17 cellular contexts compared by ENCODE assay signal in the genomic region with DNA sequence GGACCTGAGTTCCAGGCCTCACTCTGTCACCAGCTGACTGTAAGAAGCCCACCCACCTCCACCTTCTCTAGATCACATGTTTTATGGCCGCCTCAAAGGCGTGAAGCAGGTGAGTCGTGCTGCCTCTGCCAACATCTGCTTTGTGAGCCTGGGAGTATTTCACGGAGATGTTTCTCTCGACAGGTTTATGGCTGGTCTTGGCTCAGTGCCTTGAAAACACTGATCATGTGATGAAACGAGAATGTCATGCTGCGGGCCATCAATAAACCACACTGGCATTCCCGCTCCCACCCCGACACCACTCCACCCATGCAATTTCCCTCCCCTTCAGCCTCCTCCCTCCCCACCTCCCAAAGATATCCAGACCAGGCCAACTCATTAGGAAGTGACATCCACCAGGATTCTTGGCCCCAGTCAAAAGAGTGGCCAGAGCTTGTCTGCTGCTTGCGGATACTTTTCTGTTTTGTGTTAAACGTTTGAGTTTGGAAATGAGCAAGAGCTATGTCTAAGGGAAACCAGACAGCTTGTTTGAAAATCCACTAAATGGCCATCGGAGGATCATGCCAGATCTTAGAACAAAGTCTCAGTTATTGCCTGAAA. TPM values are rescaled to one million over a fixed set of nuclear protein-coding genes. Genes with fewer than 3 reads are reported as not detected.
DNase-seq lines count a peak whose midpoint lies in the region; TF ChIP-seq lines count a peak whose summit lies in the region.
"Had no signal": no experiment of that assay in that cellular context is flagged by ENCODE, and none has a peak within 500 bp of the region (broad histone marks: within the 10 kb centered on the region; RNA-seq: fewer than 3 reads in every experiment).

No MANE protein-coding gene starts in this region.

- peaks cover 22% of the 10 kb centered on the region for H3K27me3 Mint-ChIP-seq in HFFc6 (ENCODE audit: insufficient read depth)
- H3K27me3 Mint-ChIP-seq: activated B cell treated with CpG ODN at 0.5 μM for 24 hours; activated naive CD8-positive, alpha-beta T cell treated with anti-CD3 and anti-CD28 coated beads, Interleukin-2, amount 10 ng/mL, durations not matched to agents 7 days and 5 days had no signal

- POLR2A ChIA-PET in HEK293 (lab: Yijun Ruan, JAX): no interaction called here

- H3K27me3 ChIP-seq in right atrium auricular region: no peaks in the 10 kb centered on the region

- no peak overlapping the region for H3K27ac Mint-ChIP-seq in HFFc6
- H3K27ac Mint-ChIP-seq: activated B cell treated with CpG ODN at 0.5 μM for 24 hours; activated naive CD8-positive, alpha-beta T cell treated with anti-CD3 and anti-CD28 coated beads, Interleukin-2, amount 10 ng/mL, durations not matched to agents 7 days and 5 days; memory B cell; stimulated activated effector memory CD8-positive, alpha-beta T cell treated with anti-CD3 and anti-CD28 coated beads, Interleukin-12 subunit alpha, Interleukin-12 subunit beta, amount 100 ng/mL, for 72 hours had no signal

- H3K4me1 Mint-ChIP-seq in HFFc6 (ENCODE audit: low read depth): no peaks in the 10 kb centered on the region
- H3K4me1 Mint-ChIP-seq: activated B cell treated with CpG ODN at 0.5 μM for 24 hours; activated naive CD8-positive, alpha-beta T cell treated with anti-CD3 and anti-CD28 coated beads, Interleukin-2, amount 10 ng/mL, durations not matched to agents 7 days and 5 days; memory B cell; stimulated activated effector memory CD8-positive, alpha-beta T cell treated with anti-CD3 and anti-CD28 coated beads, Interleukin-12 subunit alpha, Interleukin-12 subunit beta, amount 100 ng/mL, for 72 hours had no signal

- no peak overlapping the region for H3K27ac ChIP-seq in HEK293 (ENCODE audit: extremely low read depth, low read depth, low read length)
- H3K27ac ChIP-seq in right atrium auricular region: no peak overlapping the region

- H3K4me3 ChIP-seq in HEK293 (ENCODE audit: low read depth, low read length) (no peak overlapping the region), right atrium auricular region (no peak overlapping the region)

- DNase-seq in A172 (ENCODE audit: low spot score) (peak; percentile 72), NCI-H510A treated with DMSO at 0.1 percent for 48 hours (lab: John Stamatoyannopoulos, UW) (peak; percentile 88), kidney tubule cell (ENCODE audit: low spot score) (peak; percentile 67), right atrium auricular region (ENCODE audit: low spot score) (no peak), NCI-H1694 treated with DMSO at 0.1 percent for 48 hours (lab: John Stamatoyannopoulos, UW) (no peak), HFFc6 (no peak)
- DNase-seq in stimulated activated naive CD4-positive, alpha-beta T cell (lab: John Stamatoyannopoulos, UW): no peak
- DNase-seq: activated B cell treated with CpG ODN at 0.5 μM for 24 hours; activated CD8-positive, alpha-beta memory T cell treated with anti-CD3 and anti-CD28 coated beads, Interleukin-2, amount 50 U/mL, for 4 hours; activated naive CD8-positive, alpha-beta T cell treated with anti-CD3 and anti-CD28 coated beads, Interleukin-2, amount 10 ng/mL, durations not matched to agents 7 days and 5 days; effector memory CD4-positive, alpha-beta T cell had no signal

- H3K9me3 ChIP-seq in HEK293 (ENCODE audit: control insufficient read depth, insufficient read depth, low read depth, low read length) (no peaks in the 10 kb centered on the region), right atrium auricular region (no peaks in the 10 kb centered on the region)

- H3K36me3 Mint-ChIP-seq in HFFc6 (ENCODE audit: low read depth): no peaks in the 10 kb centered on the region
- H3K36me3 Mint-ChIP-seq: activated naive CD8-positive, alpha-beta T cell treated with anti-CD3 and anti-CD28 coated beads, Interleukin-2, amount 10 ng/mL, durations not matched to agents 7 days and 5 days; memory B cell; stimulated activated effector memory CD8-positive, alpha-beta T cell treated with anti-CD3 and anti-CD28 coated beads, Interleukin-12 subunit alpha, Interleukin-12 subunit beta, amount 100 ng/mL, for 72 hours had no signal

- CTCF ChIA-PET in HEK293 (lab: Yijun Ruan, JAX): interaction anchor here (0.6 to 2.3 kb wide), 2 partner anchors 50 to 135 kb away, joined by 4 to 8 read pairs; no protein-coding TSS in a partner anchor

- TF ChIP-seq CTCF in HEK293 (tag by site-specific recombination; IDR thresholded peaks at IDR 0.05) (no peak), right atrium auricular region (IDR thresholded peaks at IDR 0.05) (no peak), HFFc6 (IDR thresholded peaks at IDR 0.05) (no peak)

- H3K4me3 Mint-ChIP-seq in HFFc6: no peak overlapping the region
- H3K4me3 Mint-ChIP-seq: activated B cell treated with CpG ODN at 0.5 μM for 24 hours; activated naive CD8-positive, alpha-beta T cell treated with anti-CD3 and anti-CD28 coated beads, Interleukin-2, amount 10 ng/mL, durations not matched to agents 7 days and 5 days; memory B cell; stimulated activated effector memory CD8-positive, alpha-beta T cell treated with anti-CD3 and anti-CD28 coated beads, Interleukin-12 subunit alpha, Interleukin-12 subunit beta, amount 100 ng/mL, for 72 hours had no signal

- no peaks in the 10 kb centered on the region; the same call in 1 of the 2 replicates for H3K4me1 ChIP-seq in HEK293 (ENCODE audit: control insufficient read depth, insufficient read depth, low read length)
- H3K4me1 ChIP-seq in right atrium auricular region: no peaks in the 10 kb centered on the region

- H3K36me3 ChIP-seq in HEK293 (ENCODE audit: control insufficient read depth in 2 of 2, insufficient read depth in 1 of 2, low read length in 2 of 2): no peaks in the 10 kb centered on the region
- H3K36me3 ChIP-seq in right atrium auricular region: no peaks in the 10 kb centered on the region

- H3K9me3 Mint-ChIP-seq in HFFc6: no peaks in the 10 kb centered on the region
- H3K9me3 Mint-ChIP-seq: activated B cell treated with CpG ODN at 0.5 μM for 24 hours; activated naive CD8-positive, alpha-beta T cell treated with anti-CD3 and anti-CD28 coated beads, Interleukin-2, amount 10 ng/mL, durations not matched to agents 7 days and 5 days; memory B cell had no signal

TF ChIP-seq in HEK293, 187 proteins besides CTCF, POLR2A, EP300 and RAD21 (continues in another document):
- TF ChIP-seq ZNF830 (tag by site-specific recombination; IDR thresholded peaks at IDR 0.05; ENCODE audit: low read depth) (no peak), ZNF843 (tag by site-specific recombination; IDR thresholded peaks at IDR 0.05) (peak; percentile 50; the same call in 1 of the 2 replicates), ZNF510 (tag by site-specific recombination; IDR thresholded peaks at IDR 0.05; ENCODE audit: insufficient replicate concordance) (no peak), SALL2 (tag by site-specific recombination; IDR thresholded peaks at IDR 0.05; ENCODE audit: borderline replicate concordance) (no peak), ZBTB8A (tag by site-specific recombination; IDR thresholded peaks at IDR 0.05) (0 out of 2 replicates have a peak, but pooled peaks have one; percentile 33), ZNF777 (tag by site-specific recombination; IDR thresholded peaks at IDR 0.05; ENCODE audit: borderline replicate concordance) (no peak), ZNF501 (tag by site-specific recombination; IDR thresholded peaks at IDR 0.05) (peak; percentile 63; the same call in 1 of the 2 replicates), ZNF629 (tag by site-specific recombination; IDR thresholded peaks at IDR 0.05) (no peak)
- TF ChIP-seq, protein P1, sequence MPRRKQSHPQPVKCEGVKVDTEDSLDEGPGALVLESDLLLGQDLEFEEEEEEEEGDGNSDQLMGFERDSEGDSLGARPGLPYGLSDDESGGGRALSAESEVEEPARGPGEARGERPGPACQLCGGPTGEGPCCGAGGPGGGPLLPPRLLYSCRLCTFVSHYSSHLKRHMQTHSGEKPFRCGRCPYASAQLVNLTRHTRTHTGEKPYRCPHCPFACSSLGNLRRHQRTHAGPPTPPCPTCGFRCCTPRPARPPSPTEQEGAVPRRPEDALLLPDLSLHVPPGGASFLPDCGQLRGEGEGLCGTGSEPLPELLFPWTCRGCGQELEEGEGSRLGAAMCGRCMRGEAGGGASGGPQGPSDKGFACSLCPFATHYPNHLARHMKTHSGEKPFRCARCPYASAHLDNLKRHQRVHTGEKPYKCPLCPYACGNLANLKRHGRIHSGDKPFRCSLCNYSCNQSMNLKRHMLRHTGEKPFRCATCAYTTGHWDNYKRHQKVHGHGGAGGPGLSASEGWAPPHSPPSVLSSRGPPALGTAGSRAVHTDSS (tag by site-specific recombination; IDR thresholded peaks at IDR 0.05): no peak
- TF ChIP-seq, protein P2, sequence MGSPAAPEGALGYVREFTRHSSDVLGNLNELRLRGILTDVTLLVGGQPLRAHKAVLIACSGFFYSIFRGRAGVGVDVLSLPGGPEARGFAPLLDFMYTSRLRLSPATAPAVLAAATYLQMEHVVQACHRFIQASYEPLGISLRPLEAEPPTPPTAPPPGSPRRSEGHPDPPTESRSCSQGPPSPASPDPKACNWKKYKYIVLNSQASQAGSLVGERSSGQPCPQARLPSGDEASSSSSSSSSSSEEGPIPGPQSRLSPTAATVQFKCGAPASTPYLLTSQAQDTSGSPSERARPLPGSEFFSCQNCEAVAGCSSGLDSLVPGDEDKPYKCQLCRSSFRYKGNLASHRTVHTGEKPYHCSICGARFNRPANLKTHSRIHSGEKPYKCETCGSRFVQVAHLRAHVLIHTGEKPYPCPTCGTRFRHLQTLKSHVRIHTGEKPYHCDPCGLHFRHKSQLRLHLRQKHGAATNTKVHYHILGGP (tag by site-specific recombination; IDR thresholded peaks at IDR 0.05): 0 out of 2 replicates have a peak, but pooled peaks have one; percentile 53
- TF ChIP-seq, protein P3, sequence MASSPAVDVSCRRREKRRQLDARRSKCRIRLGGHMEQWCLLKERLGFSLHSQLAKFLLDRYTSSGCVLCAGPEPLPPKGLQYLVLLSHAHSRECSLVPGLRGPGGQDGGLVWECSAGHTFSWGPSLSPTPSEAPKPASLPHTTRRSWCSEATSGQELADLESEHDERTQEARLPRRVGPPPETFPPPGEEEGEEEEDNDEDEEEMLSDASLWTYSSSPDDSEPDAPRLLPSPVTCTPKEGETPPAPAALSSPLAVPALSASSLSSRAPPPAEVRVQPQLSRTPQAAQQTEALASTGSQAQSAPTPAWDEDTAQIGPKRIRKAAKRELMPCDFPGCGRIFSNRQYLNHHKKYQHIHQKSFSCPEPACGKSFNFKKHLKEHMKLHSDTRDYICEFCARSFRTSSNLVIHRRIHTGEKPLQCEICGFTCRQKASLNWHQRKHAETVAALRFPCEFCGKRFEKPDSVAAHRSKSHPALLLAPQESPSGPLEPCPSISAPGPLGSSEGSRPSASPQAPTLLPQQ (tag by site-specific recombination; IDR thresholded peaks at IDR 0.05): peak; percentile 64

RNA-seq across cellular contexts. Expression of gene NTF3, which starts 53.8 kb away (rescaled TPM):
- 1.3 and 5.8 TPM in 2 replicates for total RNA-seq in A172 (2014; rRNA removed; shearing (Covaris generic))
- under 1 TPM; 0.63 to 0.67 TPM for total RNA-seq in right atrium auricular region
- total RNA-seq in HFFc6 (2021; fragmentation: NEBNext Ultra II Directional; extraction: Animal tissue kit (Norgen Biotek cat#: 25700)): 1 to 10 TPM; 5.2 to 9.5 (median 8.6) TPM
- total RNA-seq: activated B cell treated with CpG ODN at 0.5 μM for 24 hours; activated naive CD8-positive, alpha-beta T cell treated with anti-CD3 and anti-CD28 coated beads, Interleukin-2, amount 10 ng/mL, durations not matched to agents 7 days and 5 days; HT1080; NCI-H460; T-helper 1 cell treated with Interleukin-12 subunit alpha and Interleukin-12 subunit beta and Interleukin-4 antibody, amounts not matched to agents 30 ng/mL and 1 ng/mL, for 36 hours had no signal

Comparison
In these comparisons a context has a peak if more than half of its experiments do, and no peak if none do; other contexts are left out.
1. DNase-seq: peak in A172 (single experiment), NCI-H510A treated with DMSO at 0.1 percent for 48 hours (single experiment) and kidney tubule cell (single experiment); none in stimulated activated naive CD4-positive, alpha-beta T cell (0 of 6), right atrium auricular region (single experiment), NCI-H1694 treated with DMSO at 0.1 percent for 48 hours (single experiment) and HFFc6 (single experiment).